ENCODE assay signal across 1 cellular context in the genomic region with DNA sequence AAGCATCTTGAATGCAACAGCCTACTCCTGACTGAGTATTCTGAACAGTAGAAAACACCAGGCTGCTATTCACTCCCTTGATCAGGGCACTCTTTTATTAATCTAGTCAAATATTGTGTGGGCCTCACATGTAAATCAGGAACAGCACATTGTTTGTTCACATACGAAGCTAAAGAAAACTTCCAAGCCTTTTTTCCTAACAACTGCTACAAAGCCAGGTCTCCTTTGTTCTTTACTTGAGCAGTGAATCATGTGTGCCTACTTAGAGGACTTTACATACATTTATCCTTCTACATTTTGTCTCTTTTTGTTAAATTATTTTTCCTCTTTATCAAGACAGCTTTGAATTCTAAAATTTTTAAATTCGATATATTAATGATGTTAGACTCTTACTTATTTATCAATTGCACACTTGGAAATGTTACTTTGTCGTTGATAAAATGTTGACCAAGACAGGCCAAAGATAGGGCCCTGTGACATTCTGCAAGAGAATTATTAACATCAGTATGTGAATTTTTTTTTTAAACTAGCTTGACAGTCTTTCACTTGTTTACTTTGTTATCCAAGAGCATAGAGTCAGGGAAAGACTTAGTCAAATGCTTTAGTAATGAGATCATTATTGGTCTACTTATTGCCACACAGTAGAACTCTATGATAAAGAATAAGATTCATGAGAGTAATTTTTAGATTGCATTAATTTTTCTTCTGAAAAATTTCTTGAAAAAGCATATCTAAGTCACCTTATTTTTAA.
TF ChIP-seq lines count a peak whose summit lies in the region.

No MANE protein-coding gene starts in this region.

TF ChIP-seq in endothelial cell of umbilical vein, 7 proteins besides CTCF, POLR2A, EP300 and RAD21 (continued from another document):
- TF ChIP-seq, protein P1, sequence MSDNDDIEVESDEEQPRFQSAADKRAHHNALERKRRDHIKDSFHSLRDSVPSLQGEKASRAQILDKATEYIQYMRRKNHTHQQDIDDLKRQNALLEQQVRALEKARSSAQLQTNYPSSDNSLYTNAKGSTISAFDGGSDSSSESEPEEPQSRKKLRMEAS (IDR thresholded peaks at IDR 0.05; ENCODE audit: insufficient read depth, insufficient read length) = no peak
- TF ChIP-seq JUN (IDR thresholded peaks at IDR 0.05; ENCODE audit: borderline replicate concordance, insufficient read depth, insufficient read length, low read depth) = peak; percentile 16
- TF ChIP-seq GATA2 (IDR thresholded peaks at IDR 0.05; ENCODE audit: insufficient read depth, insufficient read length, low read depth, low read length) = no peak
- TF ChIP-seq POLR2AphosphoS5 (IDR thresholded peaks at IDR 0.05; ENCODE audit: insufficient read depth, low read depth, low read length) = no peak
- TF ChIP-seq EZH2 (IDR thresholded peaks at IDR 0.05; ENCODE audit: borderline replicate concordance, low read depth, low read length, severe bottlenecking) = no peak
- TF ChIP-seq MYC (IDR thresholded peaks at IDR 0.05; ENCODE audit: low read depth, low read length) = no peak
